In the genomic region with DNA sequence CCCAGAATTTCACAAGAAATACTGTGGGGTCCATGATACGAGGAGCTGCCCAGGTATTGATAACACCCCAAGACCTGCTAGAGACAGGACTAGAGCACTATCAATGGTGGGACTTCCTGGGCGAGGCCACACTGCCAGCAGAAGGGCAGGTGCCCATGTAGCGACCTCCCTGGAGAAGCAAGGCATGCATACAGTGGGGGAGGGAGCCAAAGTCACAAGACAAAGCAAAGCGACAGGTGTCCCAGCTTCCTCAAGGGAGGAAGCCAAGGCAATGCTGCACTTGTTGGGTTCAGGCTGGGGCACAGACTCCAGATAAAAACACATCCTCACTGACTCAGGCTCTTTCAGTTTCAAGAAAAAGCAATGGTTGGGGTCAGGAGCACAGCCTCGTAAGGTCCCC, we compare ENCODE assay signal across 23 cellular contexts. TPM values are rescaled to one million over a fixed set of nuclear protein-coding genes. Genes with fewer than 3 reads are reported as not detected.
DNase-seq lines count a peak whose midpoint lies in the region; ATAC-seq, FAIRE-seq and TF ChIP-seq lines count a peak whose summit lies in the region.
"Had no signal": no experiment of that assay in that cellular context is flagged by ENCODE, and none has a peak within 500 bp of the region (broad histone marks: within the 10 kb centered on the region; RNA-seq: fewer than 3 reads in every experiment).

No MANE protein-coding gene starts in this region.

- no peaks in the 10 kb centered on the region for H3F3A ChIP-seq in GM23338 (replicated peaks; ENCODE audit: low read depth)

- no peaks in the 10 kb centered on the region for H3K27me3 ChIP-seq in GM23338 (ENCODE audit: insufficient read depth)

- peaks cover 3% of the 10 kb centered on the region; the same call in 1 of the 3 replicates for H3K9me3 Mint-ChIP-seq in GM23338

- H3K4me1 Mint-ChIP-seq in GM23338, result peaks cover 19% of the 10 kb centered on the region

- no peak overlapping the region for H3K4me3 ChIP-seq in GM23338
- H3K4me3 ChIP-seq: HAP-1, K562 had no signal

- H3K4me2 ChIP-seq in GM23338, result peak overlapping the region; percentile 60

- H2AFZ ChIP-seq in GM23338, result peak overlapping the region; percentile 88; the same call in 1 of the 2 replicates

- no peak for FAIRE-seq in GM12892 (lab: Jason Lieb, UNC)
- FAIRE-seq: K562 had no signal

- H3K9me2 ChIP-seq in GM23338 (ENCODE audit: insufficient read depth), result no peaks in the 10 kb centered on the region; the same call in 1 of the 2 replicates
- H3K9me2 ChIP-seq: SK-N-SH had no signal

- H3K36me3 Mint-ChIP-seq in GM23338 (ENCODE audit: low read depth), result no peaks in the 10 kb centered on the region
- H3K36me3 Mint-ChIP-seq: CD14-positive monocyte had no signal

- TF ChIP-seq CTCF in GM23338 (conservative IDR thresholded peaks at IDR 0.05; ENCODE audit: low read depth in 2 of 2), result no peak

- peak; percentile 22 for DNase-seq in DMS153 (lab: John Stamatoyannopoulos, UW)
- DNase-seq in DMS153 treated with DMSO at 0.1 percent for 48 hours (lab: John Stamatoyannopoulos, UW; ENCODE audit: unreplicated experiment), result no peak
- DNase-seq in GM23338 (ENCODE audit: low spot score), result peak; percentile 50
- peak; percentile 92 for DNase-seq in RPMI8226
- peak; percentile 26 for DNase-seq in iPS-NIHi7 (ENCODE audit: extremely low spot score)
- no peak for DNase-seq in GM12892 (ENCODE audit: insufficient read length)
- no peak for DNase-seq in activated CD4-positive, alpha-beta T cell treated with anti-CD3 and anti-CD28 coated beads for 1 hour
- DNase-seq: 8988T, COR-L47, DMS79, NCI-H1105 treated with DMSO at 0.1 percent for 48 hours, NCI-H1930, NCI-H2171, NCI-H446, NCI-H69, SHP77 treated with DMSO at 0.1 percent for 48 hours, SK-N-SH had no signal

- peaks cover 17% of the 10 kb centered on the region for H3K27me3 Mint-ChIP-seq in GM23338 (ENCODE audit: insufficient read depth, low read depth, poor library complexity)

- H3K79me2 ChIP-seq in GM23338 (replicated peaks; ENCODE audit: insufficient read depth), result no peaks in the 10 kb centered on the region

- peaks cover 13% of the 10 kb centered on the region for H3K4me1 ChIP-seq in GM23338 (ENCODE audit: insufficient read depth)
- H3K4me1 ChIP-seq: HAP-1 had no signal

- no peaks in the 10 kb centered on the region for H3K36me3 ChIP-seq in GM23338 (ENCODE audit: insufficient read depth)
- H3K36me3 ChIP-seq: HAP-1 had no signal

- TF ChIP-seq POLR2A in GM12892 (IDR thresholded peaks at IDR 0.05; ENCODE audit: low read depth, low read length), result no peak

- H3K4me3 Mint-ChIP-seq in GM23338, result no peak overlapping the region

- no peaks in the 10 kb centered on the region for H4K20me1 ChIP-seq in GM23338 (replicated peaks; ENCODE audit: insufficient read depth)

- ATAC-seq in GM23338 (peak; percentile 76), GM21723 (IDR thresholded peaks at IDR 0.05; ENCODE audit: unreplicated experiment) (no peak)
- ATAC-seq: K562 had no signal

- no peak overlapping the region for H3K27ac ChIP-seq in GM23338 (ENCODE audit: low read depth)

- H3K27ac Mint-ChIP-seq in GM23338, result no peak overlapping the region

TF ChIP-seq in GM23338, 12 proteins besides CTCF, POLR2A, EP300 and RAD21 (continues in another document):
- TF ChIP-seq ZNF114 (CRISPR knock-in tag; IDR thresholded peaks at IDR 0.05) (no peak), CREB1 (CRISPR knock-in tag; IDR thresholded peaks at IDR 0.05; ENCODE audit: low read depth) (no peak), POLR2AphosphoS5 (IDR thresholded peaks at IDR 0.05; ENCODE audit: low read depth) (no peak), STAT1 (IDR thresholded peaks at IDR 0.05; ENCODE audit: unreplicated experiment) (no peak)
- TF ChIP-seq, protein P1, sequence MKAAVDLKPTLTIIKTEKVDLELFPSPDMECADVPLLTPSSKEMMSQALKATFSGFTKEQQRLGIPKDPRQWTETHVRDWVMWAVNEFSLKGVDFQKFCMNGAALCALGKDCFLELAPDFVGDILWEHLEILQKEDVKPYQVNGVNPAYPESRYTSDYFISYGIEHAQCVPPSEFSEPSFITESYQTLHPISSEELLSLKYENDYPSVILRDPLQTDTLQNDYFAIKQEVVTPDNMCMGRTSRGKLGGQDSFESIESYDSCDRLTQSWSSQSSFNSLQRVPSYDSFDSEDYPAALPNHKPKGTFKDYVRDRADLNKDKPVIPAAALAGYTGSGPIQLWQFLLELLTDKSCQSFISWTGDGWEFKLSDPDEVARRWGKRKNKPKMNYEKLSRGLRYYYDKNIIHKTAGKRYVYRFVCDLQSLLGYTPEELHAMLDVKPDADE (IDR thresholded peaks at IDR 0.05), result no peak
- TF ChIP-seq, protein P2, sequence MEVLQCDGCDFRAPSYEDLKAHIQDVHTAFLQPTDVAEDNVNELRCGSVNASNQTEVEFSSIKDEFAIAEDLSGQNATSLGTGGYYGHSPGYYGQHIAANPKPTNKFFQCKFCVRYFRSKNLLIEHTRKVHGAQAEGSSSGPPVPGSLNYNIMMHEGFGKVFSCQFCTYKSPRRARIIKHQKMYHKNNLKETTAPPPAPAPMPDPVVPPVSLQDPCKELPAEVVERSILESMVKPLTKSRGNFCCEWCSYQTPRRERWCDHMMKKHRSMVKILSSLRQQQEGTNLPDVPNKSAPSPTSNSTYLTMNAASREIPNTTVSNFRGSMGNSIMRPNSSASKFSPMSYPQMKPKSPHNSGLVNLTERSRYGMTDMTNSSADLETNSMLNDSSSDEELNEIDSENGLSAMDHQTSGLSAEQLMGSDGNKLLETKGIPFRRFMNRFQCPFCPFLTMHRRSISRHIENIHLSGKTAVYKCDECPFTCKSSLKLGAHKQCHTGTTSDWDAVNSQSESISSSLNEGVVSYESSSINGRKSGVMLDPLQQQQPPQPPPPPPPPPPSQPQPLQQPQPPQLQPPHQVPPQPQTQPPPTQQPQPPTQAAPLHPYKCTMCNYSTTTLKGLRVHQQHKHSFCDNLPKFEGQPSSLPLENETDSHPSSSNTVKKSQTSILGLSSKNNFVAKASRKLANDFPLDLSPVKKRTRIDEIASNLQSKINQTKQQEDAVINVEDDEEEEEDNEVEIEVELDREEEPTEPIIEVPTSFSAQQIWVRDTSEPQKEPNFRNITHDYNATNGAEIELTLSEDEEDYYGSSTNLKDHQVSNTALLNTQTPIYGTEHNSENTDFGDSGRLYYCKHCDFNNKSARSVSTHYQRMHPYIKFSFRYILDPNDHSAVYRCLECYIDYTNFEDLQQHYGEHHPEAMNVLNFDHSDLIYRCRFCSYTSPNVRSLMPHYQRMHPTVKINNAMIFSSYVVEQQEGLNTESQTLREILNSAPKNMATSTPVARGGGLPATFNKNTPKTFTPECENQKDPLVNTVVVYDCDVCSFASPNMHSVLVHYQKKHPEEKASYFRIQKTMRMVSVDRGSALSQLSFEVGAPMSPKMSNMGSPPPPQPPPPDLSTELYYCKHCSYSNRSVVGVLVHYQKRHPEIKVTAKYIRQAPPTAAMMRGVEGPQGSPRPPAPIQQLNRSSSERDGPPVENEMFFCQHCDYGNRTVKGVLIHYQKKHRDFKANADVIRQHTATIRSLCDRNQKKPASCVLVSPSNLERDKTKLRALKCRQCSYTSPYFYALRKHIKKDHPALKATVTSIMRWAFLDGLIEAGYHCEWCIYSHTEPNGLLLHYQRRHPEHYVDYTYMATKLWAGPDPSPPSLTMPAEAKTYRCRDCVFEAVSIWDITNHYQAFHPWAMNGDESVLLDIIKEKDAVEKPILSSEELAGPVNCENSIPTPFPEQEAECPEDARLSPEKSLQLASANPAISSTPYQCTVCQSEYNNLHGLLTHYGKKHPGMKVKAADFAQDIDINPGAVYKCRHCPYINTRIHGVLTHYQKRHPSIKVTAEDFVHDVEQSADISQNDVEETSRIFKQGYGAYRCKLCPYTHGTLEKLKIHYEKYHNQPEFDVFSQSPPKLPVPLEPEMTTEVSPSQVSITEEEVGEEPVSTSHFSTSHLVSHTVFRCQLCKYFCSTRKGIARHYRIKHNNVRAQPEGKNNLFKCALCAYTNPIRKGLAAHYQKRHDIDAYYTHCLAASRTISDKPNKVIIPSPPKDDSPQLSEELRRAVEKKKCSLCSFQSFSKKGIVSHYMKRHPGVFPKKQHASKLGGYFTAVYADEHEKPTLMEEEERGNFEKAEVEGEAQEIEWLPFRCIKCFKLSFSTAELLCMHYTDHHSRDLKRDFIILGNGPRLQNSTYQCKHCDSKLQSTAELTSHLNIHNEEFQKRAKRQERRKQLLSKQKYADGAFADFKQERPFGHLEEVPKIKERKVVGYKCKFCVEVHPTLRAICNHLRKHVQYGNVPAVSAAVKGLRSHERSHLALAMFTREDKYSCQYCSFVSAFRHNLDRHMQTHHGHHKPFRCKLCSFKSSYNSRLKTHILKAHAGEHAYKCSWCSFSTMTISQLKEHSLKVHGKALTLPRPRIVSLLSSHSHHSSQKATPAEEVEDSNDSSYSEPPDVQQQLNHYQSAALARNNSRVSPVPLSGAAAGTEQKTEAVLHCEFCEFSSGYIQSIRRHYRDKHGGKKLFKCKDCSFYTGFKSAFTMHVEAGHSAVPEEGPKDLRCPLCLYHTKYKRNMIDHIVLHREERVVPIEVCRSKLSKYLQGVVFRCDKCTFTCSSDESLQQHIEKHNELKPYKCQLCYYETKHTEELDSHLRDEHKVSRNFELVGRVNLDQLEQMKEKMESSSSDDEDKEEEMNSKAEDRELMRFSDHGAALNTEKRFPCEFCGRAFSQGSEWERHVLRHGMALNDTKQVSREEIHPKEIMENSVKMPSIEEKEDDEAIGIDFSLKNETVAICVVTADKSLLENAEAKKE (CRISPR knock-in tag; IDR thresholded peaks at IDR 0.05), result no peak

RNA-seq across cellular contexts. Expression of a gene that starts 7.5 kb away (rescaled TPM):
- total RNA-seq in GM23338 (2014; rRNA removed; shearing (Covaris generic)), result not detected in 2 replicates
- not detected in 2 replicates for polyA plus RNA-seq in GM23338 (2016; fragmentation: Nextera tagmentation; extraction: Ambion mirVana)
- not detected for polyA plus RNA-seq in GM12892 (2012; ENCODE audit: missing spikeins)
- total RNA-seq: K562, OCI-LY7 had no signal
- polyA plus RNA-seq: AG04450, CD14-positive monocyte, K562 had no signal

RNA-seq across cellular contexts. Expression of a gene that starts 7.7 kb away (rescaled TPM):
- not detected in 2 replicates for total RNA-seq in GM23338 (2014; rRNA removed; shearing (Covaris generic))
- not detected in 2 replicates for polyA plus RNA-seq in GM23338 (2016; fragmentation: Nextera tagmentation; extraction: Ambion mirVana)
- not detected for polyA plus RNA-seq in GM12892 (2012; ENCODE audit: missing spikeins)
- total RNA-seq: K562, OCI-LY7 had no signal
- polyA plus RNA-seq: AG04450, K562 had no signal

RNA-seq across cellular contexts. Expression of a gene that starts 37.7 kb away (rescaled TPM):
- total RNA-seq in GM23338 (2014; rRNA removed; shearing (Covaris generic)), result not detected in 2 replicates
- polyA plus RNA-seq in GM23338 (2016; fragmentation: Nextera tagmentation; extraction: Ambion mirVana), result not detected in 2 replicates
- polyA plus RNA-seq in GM12892 (2012; ENCODE audit: missing spikeins), result not detected
- total RNA-seq: K562, OCI-LY7 had no signal
- polyA plus RNA-seq: AG04450, CD14-positive monocyte, K562, SK-N-SH had no signal

Comparison
In these comparisons a context has a peak if more than half of its experiments do, and no peak if none do; other contexts are left out.
1. DNase-seq: peak in DMS153 (single experiment), GM23338 (single experiment), RPMI8226 (single experiment) and iPS-NIHi7 (single experiment); none in DMS153 treated with DMSO at 0.1 percent for 48 hours (single experiment), GM12892 (single experiment) and activated CD4-positive, alpha-beta T cell treated with anti-CD3 and anti-CD28 coated beads for 1 hour (single experiment).